Comparison of ENCODE assay signal across 11 cellular contexts in genomic region chr11:134365011-134365925, GRCh38. TPM values are rescaled to one million over a fixed set of nuclear protein-coding genes. Genes with fewer than 3 reads are reported as not detected.
"Had no signal": no experiment of that assay in that cellular context is flagged by ENCODE, and none has a peak within 500 bp of the region (broad histone marks: within the 10 kb centered on the region; RNA-seq: fewer than 3 reads in every experiment).

No MANE protein-coding gene starts in this region.

- H3K27me3 ChIP-seq: neural progenitor cell had no signal

- H3K4me3 ChIP-seq: esophagus muscularis mucosa, neural progenitor cell had no signal

- DNase-seq: activated CD4-positive, alpha-beta memory T cell treated with anti-CD3 and anti-CD28 coated beads for 36 hours; activated effector memory CD4-positive, alpha-beta T cell treated with anti-CD3 and anti-CD28 coated beads, Interleukin-2, amount 50 U/mL, for 16 hours; activated T-cell treated with anti-CD3 and anti-CD28 coated beads, Interleukin-2, amount 50 U/mL, for 4 hours; mesendoderm; stimulated activated CD4-positive, alpha-beta T cell treated with anti-CD3 and anti-CD28 coated beads, Interleukin-1b, Interleukin-23, amount 100 ng/mL, for 48 hours; stimulated activated naive CD4-positive, alpha-beta T cell; T-helper 9 cell had no signal

- H3K9ac ChIP-seq: neural progenitor cell had no signal

- H3K4me2 ChIP-seq: neural progenitor cell had no signal

- ATAC-seq: activated T-cell treated with anti-CD3 and anti-CD28 coated beads, Interleukin-2, amount 50 U/mL, for 4 hours; left lobe of liver had no signal

- H3K27ac ChIP-seq: esophagus muscularis mucosa, neural progenitor cell had no signal

- H3K9me3 ChIP-seq: esophagus muscularis mucosa had no signal

- H3K4me1 ChIP-seq: neural progenitor cell had no signal

- H3K36me3 ChIP-seq: neural progenitor cell had no signal

RNA-seq across cellular contexts. Expression of gene GLB1L2, which starts 33.5 kb away (rescaled TPM):
- total RNA-seq: fibroblast of villous mesenchyme had no signal

RNA-seq across cellular contexts. Expression of gene B3GAT1, which starts 46.8 kb away (rescaled TPM):
- total RNA-seq: fibroblast of villous mesenchyme had no signal
